ENCODE assay signal across 8 cellular contexts in genomic region chr3:15051531-15051930, GRCh38. TPM values are rescaled to one million over a fixed set of nuclear protein-coding genes. Genes with fewer than 3 reads are reported as not detected.
DNase-seq lines count a peak whose midpoint lies in the region; ATAC-seq, FAIRE-seq and TF ChIP-seq lines count a peak whose summit lies in the region.

No MANE protein-coding gene starts in this region.

- H2BK120ac ChIP-seq in H1 (replicated peaks; ENCODE audit: low read depth, low read length): no peak overlapping the region

- CTCF ChIA-PET in H1 (lab: Charles Lee; ENCODE audit: partially characterized antibody): interaction anchor here (0.5 to 2.4 kb wide), 18 partner anchors 8 to 711 kb away, joined by 3 to 11 read pairs (median 3); partner anchors contain the start of genes CCDC174 and MRPS25

- no peak overlapping the region for H2BK5ac ChIP-seq in H1 (ENCODE audit: low read depth, low read length)

- peak; percentile 49 to 63 for TF ChIP-seq RAD21 in H1 (IDR thresholded peaks at IDR 0.05 in 1 of 2, conservative IDR thresholded peaks at IDR 0.05 in 1 of 2; ENCODE audit: low read depth in 2 of 2, low read length in 2 of 2)

- no peak overlapping the region for H3K14ac ChIP-seq in H1 (ENCODE audit: insufficient read length)

- H3K27me3 Mint-ChIP-seq in natural killer cell (ENCODE audit: low read depth in 2 of 2): no peaks in the 10 kb centered on the region

- peaks cover 0 to 2% of the 10 kb centered on the region in 2 donors for H3K9me3 Mint-ChIP-seq in natural killer cell

- H3K27ac ChIP-seq in H1 (ENCODE audit: low read depth, low read length): no peak overlapping the region

- no peak overlapping the region for H2BK12ac ChIP-seq in H1 (ENCODE audit: low read depth, low read length)

- no peak overlapping the region for H2BK20ac ChIP-seq in H1 (ENCODE audit: low read length)

- H4K20me1 ChIP-seq in H1 (replicated peaks in 1 of 2; ENCODE audit: control insufficient read depth in 1 of 2, insufficient read depth in 2 of 2, low read length in 2 of 2): peaks cover 19 to 20% of the 10 kb centered on the region in 2 experiments

- peaks cover 3 to 41% of the 10 kb centered on the region in 2 experiments; a peak in 3 of 4 replicates for H3K79me2 ChIP-seq in H1 (ENCODE audit: control insufficient read depth in 1 of 2, insufficient read depth in 2 of 2, low read length in 2 of 2)

- peaks cover 0 to 2% (median 0%) of the 10 kb centered on the region in 4 experiments; a peak in 2 of 7 replicates for H3K4me1 ChIP-seq in H1 (replicated peaks in 1 of 4; ENCODE audit: control insufficient read depth in 3 of 4, insufficient read depth in 4 of 4, low read length in 3 of 4)

- no peaks in the 10 kb centered on the region for H3K9me3 ChIP-seq in H1 (ENCODE audit: insufficient read depth in 2 of 2, low read depth in 1 of 2, low read length in 1 of 2)

- TF ChIP-seq POLR2A in H1 (IDR thresholded peaks at IDR 0.05; ENCODE audit: control extremely low read depth in 1 of 2, low read depth in 2 of 2, low read length in 2 of 2): peak in 1 of 2 experiments; percentile 57; a peak in 2 of 3 replicates

- H3K23me2 ChIP-seq in H1 (ENCODE audit: low read depth, low read length): no peaks in the 10 kb centered on the region

- H2AFZ ChIP-seq in H1 (ENCODE audit: low read length): no peak overlapping the region

- H3K4me1 Mint-ChIP-seq in natural killer cell: peaks cover 11 to 35% of the 10 kb centered on the region in 2 donors

- no peak for TF ChIP-seq EP300 in H1 (IDR thresholded peaks at IDR 0.05; ENCODE audit: borderline replicate concordance in 1 of 2, low read depth in 2 of 2, low read length in 2 of 2)

- no peak overlapping the region for H2AK5ac ChIP-seq in H1 (ENCODE audit: low read depth, low read length)

- DNase-seq in SHP77 (lab: John Stamatoyannopoulos, UW) (peak; percentile 39 to 54), SHP77 treated with DMSO at 0.1 percent for 48 hours (lab: John Stamatoyannopoulos, UW) (no peak), KBM-7 (peak; percentile 77), H1 (ENCODE audit: low read depth in 1 of 2, low spot score in 2 of 2) (peak; percentile 36 to 81), natural killer cell (peak; percentile 23), LoVo (ENCODE audit: low spot score) (no peak)
- peak; percentile 26 to 44 for DNase-seq in activated CD4-positive, alpha-beta T cell treated with anti-CD3 and anti-CD28 coated beads for 4 hours

- no peaks in the 10 kb centered on the region for H3K27me3 ChIP-seq in H1 (replicated peaks in 1 of 4; ENCODE audit: control insufficient read depth in 3 of 4, extremely low read depth in 1 of 4, insufficient read depth in 3 of 4, low read length in 3 of 4)

- 58% methylated on average over 1 of the region's 1 CpG; no CpG with 5 or more reads in 1 of the 2 experiments for WGBS in H1 (ENCODE audit: extremely low coverage in 1 of 2, insufficient coverage in 1 of 2, insufficient read length in 1 of 2, insufficient replicate concordance in 2 of 2, low coverage in 1 of 2, low lambda C conversion rate in 2 of 2, missing lambda C conversion rate in 1 of 2), 2 experiments

- no peak overlapping the region for H4K5ac ChIP-seq in H1 (ENCODE audit: insufficient read length, low read depth, low read length)

- no peak overlapping the region for H3K4me3 ChIP-seq in H1 (ENCODE audit: extremely low read depth in 1 of 4, insufficient read depth in 2 of 4, low read depth in 3 of 4, low read length in 4 of 4)

- H4K91ac ChIP-seq in H1 (replicated peaks; ENCODE audit: insufficient read length, low read length): no peak overlapping the region

- H3K4me2 ChIP-seq in H1 (ENCODE audit: insufficient read depth in 1 of 2, low read depth in 2 of 2, low read length in 2 of 2): no peak overlapping the region

- no peak for FAIRE-seq in H1 (lab: Jason Lieb, UNC)

- no peak overlapping the region for H3K23ac ChIP-seq in H1 (ENCODE audit: insufficient read length)

- H3K4ac ChIP-seq in H1 (replicated peaks; ENCODE audit: insufficient read length, low read depth, low read length): no peak overlapping the region

- no peak overlapping the region for H4K8ac ChIP-seq in H1 (ENCODE audit: extremely low read depth, insufficient read depth, low read length)

- H3K18ac ChIP-seq in H1 (ENCODE audit: extremely low read depth, low read length): no peak overlapping the region

- no peak overlapping the region for H2BK15ac ChIP-seq in H1 (ENCODE audit: low read length)

- H3K36me3 ChIP-seq in H1 (ENCODE audit: control insufficient read depth in 2 of 4, insufficient read depth in 4 of 4, low read length in 3 of 4): peaks cover 11 to 54% (median 31%) of the 10 kb centered on the region in 4 experiments; a peak in 7 of 8 replicates

- peak overlapping the region in 1 of 2 donors; percentile 33 for H3K27ac Mint-ChIP-seq in natural killer cell

- TF ChIP-seq CTCF in H1 (IDR thresholded peaks at IDR 0.05; ENCODE audit: control extremely low read depth in 1 of 3, insufficient read depth in 1 of 3, low read depth in 1 of 3, low read length in 3 of 3): peak; percentile 80 to 96 (median 81)
- peak; percentile 69 for TF ChIP-seq CTCF in natural killer cell (IDR thresholded peaks at IDR 0.05)

- no peak overlapping the region for H3K56ac ChIP-seq in H1 (replicated peaks; ENCODE audit: insufficient read length, low read depth, low read length)

- H3K4me3 Mint-ChIP-seq in natural killer cell: no peak overlapping the region

- in situ Hi-C loops in KBM-7 (cut with MboI; ENCODE audit: low pct_unique_long_range_greater_than_20kb, low sequenced_read_pairs): no loop called here

- POLR2A ChIA-PET in H1 (lab: Charles Lee; ENCODE audit: partially characterized antibody): interaction anchor here (1.0 to 3.5 kb wide), 3 partner anchors 13 to 105 kb away, joined by 4 to 17 read pairs (median 7); partner anchors contain the start of genes MRPS25 and NR2C2

- ATAC-seq in GM21825 (IDR thresholded peaks at IDR 0.05; ENCODE audit: unreplicated experiment) (peak; percentile 53), natural killer cell (peak; percentile 58 to 68 (median 66))

- intact Hi-C loops in natural killer cell (cut with micrococcal nuclease): loop anchor here (1.0 kb wide), 1 partner anchor 14 kb away; the partner anchor contains the start of gene MRPS25

- H3K79me1 ChIP-seq in H1 (ENCODE audit: low read depth, low read length): peaks cover under 1% of the 10 kb centered on the region; the same call in 1 of the 2 replicates

- no peak overlapping the region for H3K9ac ChIP-seq in H1 (replicated peaks in 1 of 4; ENCODE audit: extremely low read depth in 1 of 4, low read depth in 3 of 4, low read length in 3 of 4)

- H3K36me3 Mint-ChIP-seq in natural killer cell: no peaks in the 10 kb centered on the region

TF ChIP-seq in H1, 55 proteins besides CTCF, POLR2A, EP300 and RAD21 (continues in another document):
- TF ChIP-seq HDAC6 (IDR thresholded peaks at IDR 0.05; ENCODE audit: low read depth, low read length) (no peak), TAF7 (optimal IDR thresholded peaks at IDR 0.05; ENCODE audit: borderline replicate concordance, low read depth, low read length) (peak; percentile 18), YY1 (IDR thresholded peaks at IDR 0.05; ENCODE audit: low read depth, low read length) (peak; percentile 76), HDAC2 (IDR thresholded peaks at IDR 0.05; ENCODE audit: borderline replicate concordance in 1 of 2, low read depth in 2 of 2, low read length in 2 of 2) (no peak), POLR2AphosphoS5 (IDR thresholded peaks at IDR 0.05; ENCODE audit: low read depth, low read length) (peak; percentile 57), CBX8 (IDR thresholded peaks at IDR 0.05; ENCODE audit: borderline replicate concordance, low read depth, low read length) (no peak), E2F6 (IDR thresholded peaks at IDR 0.05) (no peak), KDM4A (IDR thresholded peaks at IDR 0.05; ENCODE audit: low read depth, low read length, severe bottlenecking) (no peak), TEAD4 (IDR thresholded peaks at IDR 0.05; ENCODE audit: low read depth, low read length) (no peak), EZH2 (IDR thresholded peaks at IDR 0.05; ENCODE audit: low read depth, low read length, severe bottlenecking) (no peak), SIN3A (conservative IDR thresholded peaks at IDR 0.05 in 1 of 2, IDR thresholded peaks at IDR 0.05 in 1 of 2; ENCODE audit: low read depth in 1 of 2, low read length in 2 of 2) (0 out of 4 replicates have a peak, but pooled peaks of 1 of the 2 experiments have one; percentile 25), CBX5 (IDR thresholded peaks at IDR 0.05; ENCODE audit: low read depth, low read length) (no peak), CTBP2 (IDR thresholded peaks at IDR 0.05; ENCODE audit: borderline replicate concordance, insufficient read depth, insufficient read length, low read length) (no peak), BACH1 (IDR thresholded peaks at IDR 0.05; ENCODE audit: low read length) (no peak)

RNA-seq across cellular contexts. Expression of gene MRPS25, which starts 13.6 kb away (rescaled TPM):
- 56.5 TPM in 2 replicates for total RNA-seq in H1 (2021; fragmentation: NEBNext Ultra II Directional; extraction: Animal tissue kit (Norgen Biotek cat#: 25700))
- 23.0 and 23.7 TPM in 2 replicates for polyA plus RNA-seq in H1 (2011; rRNA removed)
- polyA plus RNA-seq in H1 (2011; cell fraction: cytosol; rRNA removed): 36.1 TPM
- polyA plus RNA-seq in H1 (2011; cell fraction: nucleus; rRNA removed): 49.0 TPM
- polyA plus RNA-seq in H1 (2012, experiment 1 of 2): 47.3 to 53.5 TPM (median 50.9 TPM) in 4 replicates
- polyA plus RNA-seq in H1 (2012, experiment 2 of 2): 11.6 TPM
- polyA plus RNA-seq in H1 (2013, experiment 1 of 2): 23.4 TPM
- polyA plus RNA-seq in H1 (2013, experiment 2 of 2): 25.2 TPM
- polyA minus RNA-seq in H1 (2011; rRNA and poly(A)+ RNA removed): 15.1 and 20.0 TPM in 2 replicates
- polyA minus RNA-seq in H1 (2011; cell fraction: cytosol; rRNA and poly(A)+ RNA removed): 28.0 TPM
- polyA minus RNA-seq in H1 (2011; cell fraction: nucleus; rRNA and poly(A)+ RNA removed): 44.0 TPM
- 10 to 100 TPM; 32.3 to 41.4 (median 41.4) TPM for total RNA-seq in natural killer cell

RNA-seq across cellular contexts. Expression of gene RBSN, which starts 47.4 kb away (rescaled TPM):
- total RNA-seq in H1 (2021; fragmentation: NEBNext Ultra II Directional; extraction: Animal tissue kit (Norgen Biotek cat#: 25700)): 18.9 and 20.0 TPM in 2 replicates
- 5.6 and 5.9 TPM in 2 replicates for polyA plus RNA-seq in H1 (2011; rRNA removed)
- polyA plus RNA-seq in H1 (2011; cell fraction: cytosol; rRNA removed): 7.1 TPM
- polyA plus RNA-seq in H1 (2011; cell fraction: nucleus; rRNA removed): 11.6 TPM
- polyA plus RNA-seq in H1 (2012, experiment 1 of 2): 8.2 to 12.0 TPM (median 11.2 TPM) in 4 replicates
- 3.8 TPM for polyA plus RNA-seq in H1 (2012, experiment 2 of 2)
- polyA plus RNA-seq in H1 (2013, experiment 1 of 2): 8.5 TPM
- 8.7 TPM for polyA plus RNA-seq in H1 (2013, experiment 2 of 2)
- polyA minus RNA-seq in H1 (2011; rRNA and poly(A)+ RNA removed): 17.2 and 17.8 TPM in 2 replicates
- 14.5 TPM for polyA minus RNA-seq in H1 (2011; cell fraction: cytosol; rRNA and poly(A)+ RNA removed)
- polyA minus RNA-seq in H1 (2011; cell fraction: nucleus; rRNA and poly(A)+ RNA removed): 9.7 TPM
- total RNA-seq in natural killer cell: 10 to 100 TPM; 27.6 to 34.4 (median 29.4) TPM

Comparison
In these comparisons a context has a peak if more than half of its experiments do, and no peak if none do; other contexts are left out.
1. DNase-seq: peak in SHP77 (2 of 2), KBM-7 (single experiment), activated CD4-positive, alpha-beta T cell treated with anti-CD3 and anti-CD28 coated beads for 4 hours (2 of 2), H1 (2 of 2) and natural killer cell (single experiment); none in SHP77 treated with DMSO at 0.1 percent for 48 hours (single experiment) and LoVo (single experiment).